Comparison of ENCODE assay signal across 8 cellular contexts in the genomic region with DNA sequence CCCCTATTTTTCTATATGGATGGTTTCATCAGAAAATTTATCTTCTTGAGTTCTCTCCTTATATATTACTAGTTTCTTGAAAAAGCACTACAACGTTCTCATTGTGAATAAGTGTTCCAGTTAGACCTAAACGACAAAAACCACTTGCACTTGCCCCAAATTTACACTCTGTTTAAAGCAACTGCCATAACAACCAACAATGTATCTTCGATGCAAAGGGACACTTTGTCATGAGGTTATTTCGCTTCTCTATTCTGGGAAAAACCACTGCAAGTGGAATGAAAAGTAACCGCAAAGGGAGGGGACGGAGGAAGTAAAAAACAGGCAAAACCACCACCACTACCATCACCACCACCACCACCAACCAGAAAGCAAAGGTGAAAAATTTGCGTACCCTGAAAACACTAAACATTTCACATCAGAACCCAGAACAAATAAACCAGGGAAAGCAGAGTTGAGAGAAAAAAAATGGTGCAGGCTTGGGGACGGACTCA. TPM values are rescaled to one million over a fixed set of nuclear protein-coding genes. Genes with fewer than 3 reads are reported as not detected.
DNase-seq lines count a peak whose midpoint lies in the region; ATAC-seq and TF ChIP-seq lines count a peak whose summit lies in the region.

No MANE protein-coding gene starts in this region.

- no peaks in the 10 kb centered on the region for H3K36me3 Mint-ChIP-seq in natural killer cell treated with Interleukin-12 subunit alpha and Interleukin-12 subunit beta and Interleukin-15 and Interleukin-18, amount 100 ng/mL, for 72 hours

- DNase-seq in left ventricle myocardium inferior (no peak), left cardiac atrium (no peak), SIG-M5 treated with dmso at 0.1 percent for 504 hours (lab: John Stamatoyannopoulos, UW; ENCODE audit: unreplicated experiment) (peak; percentile 85), choroid plexus epithelial cell (ENCODE audit: low read depth) (peak; percentile 67), aorta (no peak), NCI-H526 treated with DMSO at 0.1 percent for 48 hours (lab: John Stamatoyannopoulos, UW) (no peak), EL (no peak)
- DNase-seq in natural killer cell treated with Interleukin-12 subunit alpha and Interleukin-12 subunit beta and Interleukin-15 and Interleukin-18, amount 100 ng/mL, for 72 hours (ENCODE audit: low spot score): no peak

- peaks cover 0 to 2% of the 10 kb centered on the region in 2 donors for H3K27me3 Mint-ChIP-seq in natural killer cell treated with Interleukin-12 subunit alpha and Interleukin-12 subunit beta and Interleukin-15 and Interleukin-18, amount 100 ng/mL, for 72 hours

- peaks cover 37% of the 10 kb centered on the region for H3K4me1 ChIP-seq in left ventricle myocardium inferior
- H3K4me1 ChIP-seq in aorta (ENCODE audit: control insufficient read depth in 1 of 2, insufficient read depth in 2 of 2, low read length in 2 of 2): peaks cover 0 to 2% of the 10 kb centered on the region in 2 donors

- peaks cover 24% of the 10 kb centered on the region in 2 donors for H3K4me1 Mint-ChIP-seq in natural killer cell treated with Interleukin-12 subunit alpha and Interleukin-12 subunit beta and Interleukin-15 and Interleukin-18, amount 100 ng/mL, for 72 hours (ENCODE audit: low read depth in 2 of 2)

- H3K9me3 Mint-ChIP-seq in natural killer cell treated with Interleukin-12 subunit alpha and Interleukin-12 subunit beta and Interleukin-15 and Interleukin-18, amount 100 ng/mL, for 72 hours: no peaks in the 10 kb centered on the region

- H3K4me3 ChIP-seq in left ventricle myocardium inferior (peak overlapping the region; percentile 96), choroid plexus epithelial cell (ENCODE audit: low read depth, low read length) (peak overlapping the region; percentile 85), aorta (ENCODE audit: low read length in 2 of 2) (peak overlapping the region; percentile 49 to 77)

- H3K36me3 ChIP-seq in left ventricle myocardium inferior (no peaks in the 10 kb centered on the region), aorta (ENCODE audit: control insufficient read depth in 1 of 2, insufficient read depth in 2 of 2, low read length in 1 of 2) (no peaks in the 10 kb centered on the region)

- H3K4me3 Mint-ChIP-seq in natural killer cell treated with Interleukin-12 subunit alpha and Interleukin-12 subunit beta and Interleukin-15 and Interleukin-18, amount 100 ng/mL, for 72 hours: peak overlapping the region; percentile 87

- peak overlapping the region; percentile 85 to 92 for H3K27ac Mint-ChIP-seq in natural killer cell treated with Interleukin-12 subunit alpha and Interleukin-12 subunit beta and Interleukin-15 and Interleukin-18, amount 100 ng/mL, for 72 hours

- H3K27me3 ChIP-seq in left ventricle myocardium inferior (ENCODE audit: low read depth) (no peaks in the 10 kb centered on the region), aorta (ENCODE audit: control insufficient read depth in 1 of 2, insufficient read depth in 2 of 2, low read length in 1 of 2) (no peaks in the 10 kb centered on the region)

- ATAC-seq in left cardiac atrium (no peak), aorta (ENCODE audit: low FRiP score) (no peak)
- peak in 1 of 2 donors; percentile 36 for ATAC-seq in natural killer cell treated with Interleukin-12 subunit alpha and Interleukin-12 subunit beta and Interleukin-15 and Interleukin-18, amount 100 ng/mL, for 72 hours

- H3K27ac ChIP-seq in left ventricle myocardium inferior (replicated peaks): peak overlapping the region; percentile 100
- peak overlapping the region; percentile 77 to 97 for H3K27ac ChIP-seq in aorta (ENCODE audit: low read depth in 1 of 2, low read length in 2 of 2)

- intact Hi-C loops in left ventricle myocardium inferior (cut with micrococcal nuclease): loop anchor here (5.0 to 10.0 kb wide), 2 partner anchors 252 to 591 kb away; no protein-coding TSS in a partner anchor
- intact Hi-C loops in left cardiac atrium (cut with DNase I): loop anchor here (5.0 to 10.0 kb wide), 3 partner anchors 78 to 252 kb away; a partner anchor contains a TSS
- intact Hi-C loops in aorta (cut with DNase I): loop anchor here (5.0 to 10.0 kb wide), 3 partner anchors 262 to 361 kb away; a partner anchor contains a TSS

- WGBS in aorta, 2 donors: 3 to 4% methylated on average over 8 of the region's 8 CpGs

- no peaks in the 10 kb centered on the region for H3K9me3 ChIP-seq in left ventricle myocardium inferior (replicated peaks)
- no peaks in the 10 kb centered on the region for H3K9me3 ChIP-seq in aorta (ENCODE audit: control insufficient read depth, low read length)

- TF ChIP-seq CTCF in left ventricle myocardium inferior (IDR thresholded peaks at IDR 0.05; ENCODE audit: borderline replicate concordance) (no peak), choroid plexus epithelial cell (conservative IDR thresholded peaks at IDR 0.05; ENCODE audit: low read depth, low read length) (no peak)

RNA-seq across cellular contexts. Expression of a gene that starts 1.2 kb away (rescaled TPM):
- 5.0 TPM for total RNA-seq in left ventricle myocardium inferior
- total RNA-seq in left cardiac atrium: 1 to 10 TPM; 4.3 to 4.7 TPM
- 10 to 100 TPM; 17.6 to 19.4 TPM for total RNA-seq in natural killer cell treated with Interleukin-12 subunit alpha and Interleukin-12 subunit beta and Interleukin-15 and Interleukin-18, amount 100 ng/mL, for 72 hours
- 1 to 10 TPM; 7.0 to 7.2 TPM for total RNA-seq in aorta
- polyA plus RNA-seq in aorta: 1 to 10 TPM; 1.8 to 2.2 TPM

Comparison
In these comparisons a context has a peak if more than half of its experiments do, and no peak if none do; other contexts are left out.
1. DNase-seq: peak in SIG-M5 treated with dmso at 0.1 percent for 504 hours (single experiment) and choroid plexus epithelial cell (single experiment); none in left ventricle myocardium inferior (single experiment), left cardiac atrium (single experiment), natural killer cell treated with Interleukin-12 subunit alpha and Interleukin-12 subunit beta and Interleukin-15 and Interleukin-18, amount 100 ng/mL, for 72 hours (single experiment), aorta (0 of 2), NCI-H526 treated with DMSO at 0.1 percent for 48 hours (single experiment) and EL (single experiment).
2. Peak in every context shown above with its lines, with median percentiles within 50 percentile points of each other: H3K4me3 ChIP-seq.